In the genomic region with DNA sequence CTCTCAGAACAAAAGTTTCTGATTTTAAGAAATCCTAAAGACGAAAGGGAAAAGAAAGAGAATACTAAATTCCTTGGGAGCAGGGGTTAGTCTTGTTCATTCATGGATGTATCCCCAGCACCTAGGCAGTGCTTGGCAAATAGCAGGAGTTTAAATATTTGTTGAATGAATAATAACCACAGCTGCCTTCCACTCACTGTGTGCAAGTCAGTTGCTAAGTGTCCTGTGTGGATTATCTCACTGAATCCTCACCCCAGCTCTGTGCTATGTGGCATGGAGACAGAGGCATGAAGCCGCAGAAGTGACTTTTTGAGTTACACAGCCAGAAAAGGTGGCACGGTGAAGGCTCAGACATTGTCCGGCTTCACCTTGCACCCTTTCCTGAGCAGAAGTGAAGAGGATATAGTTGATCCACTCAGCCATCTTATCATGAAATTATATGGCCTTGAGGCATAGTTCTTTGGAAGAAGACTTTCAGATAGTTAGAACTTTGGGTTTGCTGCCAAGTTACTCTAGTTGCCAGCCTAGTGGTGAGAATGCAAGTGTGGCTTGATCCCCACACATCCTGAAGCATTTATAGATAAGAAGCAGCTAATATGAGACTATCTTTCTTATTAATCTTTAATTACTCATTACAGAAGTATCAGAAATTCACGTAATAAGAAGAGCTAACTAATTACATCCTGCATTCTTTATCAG, we compare ENCODE assay signal across 21 cellular contexts.
"Had no signal": no experiment of that assay in that cellular context is flagged by ENCODE, and none has a peak within 500 bp of the region (broad histone marks: within the 10 kb centered on the region; RNA-seq: fewer than 3 reads in every experiment).

No MANE protein-coding gene starts in this region.

- H3K27ac Mint-ChIP-seq: activated CD4-positive, alpha-beta memory T cell treated with anti-CD3 and anti-CD28 coated beads for 36 hours; activated CD4-positive, alpha-beta T cell treated with anti-CD3 and anti-CD28 coated beads for 36 hours; activated naive CD8-positive, alpha-beta T cell; activated T-helper 1 cell treated with anti-CD3 and anti-CD28 coated beads, Interleukin-12 subunit alpha, Interleukin-12 subunit beta, Interleukin-2, Interleukin-4 antibody, amounts not matched to agents 30 ng/mL and 10 ng/mL and 1 ng/mL, durations not matched to agents 14 hours and 24 hours and 36 hours; endodermal cell; immature natural killer cell; WTC11 had no signal

- H3K36me3 Mint-ChIP-seq: activated CD4-positive, alpha-beta memory T cell treated with anti-CD3 and anti-CD28 coated beads for 36 hours; activated naive CD8-positive, alpha-beta T cell; immature natural killer cell; WTC11 had no signal

- H3K4me3 Mint-ChIP-seq: activated CD4-positive, alpha-beta memory T cell treated with anti-CD3 and anti-CD28 coated beads for 36 hours; activated CD4-positive, alpha-beta T cell treated with anti-CD3 and anti-CD28 coated beads for 36 hours; activated naive CD8-positive, alpha-beta T cell; activated T-helper 1 cell treated with anti-CD3 and anti-CD28 coated beads, Interleukin-12 subunit alpha, Interleukin-12 subunit beta, Interleukin-2, Interleukin-4 antibody, amounts not matched to agents 30 ng/mL and 10 ng/mL and 1 ng/mL, durations not matched to agents 14 hours and 24 hours and 36 hours; endodermal cell; immature natural killer cell; WTC11 had no signal

- H3K9me3 Mint-ChIP-seq: activated CD4-positive, alpha-beta memory T cell treated with anti-CD3 and anti-CD28 coated beads for 36 hours; activated T-helper 1 cell treated with anti-CD3 and anti-CD28 coated beads, Interleukin-12 subunit alpha, Interleukin-12 subunit beta, Interleukin-2, Interleukin-4 antibody, amounts not matched to agents 30 ng/mL and 10 ng/mL and 1 ng/mL, durations not matched to agents 14 hours and 24 hours and 36 hours; endodermal cell; WTC11 had no signal

- H3K4me1 Mint-ChIP-seq: activated CD4-positive, alpha-beta T cell treated with anti-CD3 and anti-CD28 coated beads for 36 hours; endodermal cell; immature natural killer cell had no signal

- H3K4me3 ChIP-seq: dorsolateral prefrontal cortex, lung, prostate gland, skin epidermis, stomach had no signal

- DNase-seq: activated CD4-positive, alpha-beta memory T cell treated with anti-CD3 and anti-CD28 coated beads for 36 hours; activated CD4-positive, alpha-beta T cell treated with anti-CD3 and anti-CD28 coated beads for 36 hours; activated gamma-delta T cell treated with Interleukin-2 at 50 U/mL for 16 hours; activated T-cell treated with anti-CD3 and anti-CD28 coated beads for 4 hours; dorsolateral prefrontal cortex; endodermal cell; immature natural killer cell; left colon; midbrain; right cardiac atrium; stimulated activated CD4-positive, alpha-beta T cell treated with anti-CD3 and anti-CD28 coated beads, Interleukin-15, amount 100 ng/mL, for 24 hours; stimulated activated CD4-positive, alpha-beta T cell treated with anti-CD3 and anti-CD28 coated beads, Interleukin-2, amount 100 ng/mL, for 48 hours; stomach; SW 1271; T-helper 2 cell had no signal

- H3K27me3 Mint-ChIP-seq: activated CD4-positive, alpha-beta memory T cell treated with anti-CD3 and anti-CD28 coated beads for 36 hours; activated CD4-positive, alpha-beta T cell treated with anti-CD3 and anti-CD28 coated beads for 36 hours had no signal
